1 cellular context compared by ENCODE assay signal in the genomic region with DNA sequence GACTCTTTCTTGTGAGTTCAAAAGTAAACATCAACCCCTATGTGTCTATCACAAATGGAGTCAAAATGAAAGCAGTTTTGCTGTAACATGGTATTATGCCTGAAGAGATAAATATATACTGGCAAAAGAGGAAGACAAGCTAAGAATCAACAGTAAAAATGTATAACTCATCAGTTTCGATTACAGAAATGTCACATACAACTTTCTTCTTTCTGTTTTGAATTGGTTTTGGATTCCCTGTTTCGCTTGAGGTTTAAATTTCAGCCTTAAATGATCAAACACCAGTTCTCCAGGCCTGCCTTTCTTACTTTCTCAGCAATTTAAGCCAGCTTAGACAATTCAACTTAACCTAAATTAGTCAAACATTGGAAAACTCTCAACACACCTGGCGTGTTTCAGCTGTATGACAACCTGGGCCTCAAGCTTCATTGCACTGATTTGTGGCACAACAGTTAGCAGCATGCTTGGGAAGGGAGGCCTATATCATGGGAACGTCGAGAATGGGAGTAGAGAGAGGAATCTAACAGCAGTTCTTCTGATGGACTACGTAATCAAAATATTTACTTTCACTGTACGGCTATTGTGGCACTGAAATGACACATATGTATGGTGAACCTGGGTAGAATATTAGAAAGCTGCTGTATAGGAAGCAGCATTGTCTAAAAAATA.
TF ChIP-seq lines count a peak whose summit lies in the region.

No MANE protein-coding gene starts in this region.

TF ChIP-seq in HepG2, 621 proteins besides CTCF, POLR2A, EP300 and RAD21 (continued from another document):
- TF ChIP-seq ZNF441 (CRISPR knock-in tag; IDR thresholded peaks at IDR 0.05; ENCODE audit: borderline replicate concordance) = no peak
